Comparison of ENCODE assay signal across 8 cellular contexts in the genomic region with DNA sequence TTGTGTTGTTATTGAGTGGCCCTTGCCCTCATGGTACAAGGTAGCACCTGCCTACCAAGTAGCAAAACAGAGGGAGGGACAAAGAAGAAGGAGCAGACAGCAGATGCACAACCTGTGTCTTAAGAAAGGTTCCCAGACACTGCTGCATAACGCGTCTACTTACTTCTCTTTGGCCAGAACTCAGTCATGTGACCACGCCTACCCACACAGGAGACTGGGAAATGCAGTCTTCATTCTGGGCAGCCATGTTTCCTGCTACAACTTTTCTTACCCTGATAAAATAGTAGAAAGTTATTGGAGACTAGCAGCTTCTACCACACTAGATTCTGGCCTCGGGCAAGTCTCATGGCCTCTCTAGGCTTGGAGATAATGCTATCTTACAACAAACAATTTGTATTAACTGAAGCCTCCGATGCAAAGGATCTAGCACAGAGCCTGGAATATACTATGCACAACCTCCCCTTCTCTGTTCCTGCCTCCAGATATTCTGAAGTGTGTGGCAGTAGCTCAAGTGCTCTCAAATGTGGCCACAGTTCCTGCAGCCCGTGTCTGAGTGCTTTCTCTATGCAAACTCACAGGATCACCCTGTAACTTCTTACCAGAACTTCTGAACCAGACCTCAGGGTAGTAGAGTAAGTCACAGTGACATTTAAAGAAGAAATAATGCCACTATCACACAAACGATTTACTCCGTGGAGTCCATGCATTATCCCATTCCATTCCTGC. TPM values are rescaled to one million over a fixed set of nuclear protein-coding genes. Genes with fewer than 3 reads are reported as not detected.
DNase-seq lines count a peak whose midpoint lies in the region; ATAC-seq and TF ChIP-seq lines count a peak whose summit lies in the region.

No MANE protein-coding gene starts in this region.

- no peaks in the 10 kb centered on the region for H3K27me3 ChIP-seq in osteoblast (ENCODE audit: insufficient read depth, low read length)

- H3K9me3 ChIP-seq in osteoblast (ENCODE audit: low read depth, low read length): no peaks in the 10 kb centered on the region

- H3K36me3 ChIP-seq in osteoblast (ENCODE audit: insufficient read depth, low read length): no peaks in the 10 kb centered on the region

- H3K27ac ChIP-seq in osteoblast (ENCODE audit: low read depth, low read length): no peak overlapping the region

- peak; percentile 24 for DNase-seq in AG04449 (ENCODE audit: low read depth, low spot score)
- peak; percentile 47 to 65 for DNase-seq in NCI-H524 (lab: John Stamatoyannopoulos, UW)
- DNase-seq in activated CD4-positive, alpha-beta memory T cell treated with anti-CD3 and anti-CD28 coated beads, Interleukin-2, amount 10 ng/mL, durations not matched to agents 7 days and 5 days: peak; percentile 78
- peak; percentile 56 for DNase-seq in fibroblast of gingiva (ENCODE audit: low read depth)
- DNase-seq in osteoblast (ENCODE audit: insufficient read length, low spot score, missing footprints): no peak
- DNase-seq in SW480 (ENCODE audit: low spot score): no peak
- DNase-seq in chondrocyte (ENCODE audit: low spot score): no peak

- H3K4me3 Mint-ChIP-seq in activated CD4-positive, alpha-beta memory T cell treated with anti-CD3 and anti-CD28 coated beads, Interleukin-2, amount 10 ng/mL, durations not matched to agents 7 days and 5 days: no peak overlapping the region
- no peak overlapping the region for H3K4me3 Mint-ChIP-seq in chondrocyte (ENCODE audit: unreplicated experiment)

- no peak for TF ChIP-seq CTCF in AG04449 (IDR thresholded peaks at IDR 0.05; ENCODE audit: insufficient read depth, low read length, missing control alignments)
- no peak for TF ChIP-seq CTCF in osteoblast (IDR thresholded peaks at IDR 0.05; ENCODE audit: extremely low read depth, low read depth, low read length)
- TF ChIP-seq CTCF in chondrocyte (IDR thresholded peaks at IDR 0.05): no peak

- H3K27ac Mint-ChIP-seq in activated CD4-positive, alpha-beta memory T cell treated with anti-CD3 and anti-CD28 coated beads, Interleukin-2, amount 10 ng/mL, durations not matched to agents 7 days and 5 days: no peak overlapping the region
- no peak overlapping the region for H3K27ac Mint-ChIP-seq in chondrocyte (ENCODE audit: unreplicated experiment)

- no peaks in the 10 kb centered on the region for H3K9me3 Mint-ChIP-seq in activated CD4-positive, alpha-beta memory T cell treated with anti-CD3 and anti-CD28 coated beads, Interleukin-2, amount 10 ng/mL, durations not matched to agents 7 days and 5 days
- no peaks in the 10 kb centered on the region for H3K9me3 Mint-ChIP-seq in chondrocyte (ENCODE audit: low read depth)

- no peaks in the 10 kb centered on the region for H4K20me1 ChIP-seq in osteoblast (ENCODE audit: insufficient read depth, low read length)

- peak; percentile 29 for ATAC-seq in GM19035 (IDR thresholded peaks at IDR 0.05; ENCODE audit: unreplicated experiment)

- H3K4me3 ChIP-seq in AG04449 (ENCODE audit: low read depth, low read length): no peak overlapping the region
- H3K4me3 ChIP-seq in osteoblast (ENCODE audit: insufficient read depth, low read length): no peak overlapping the region

- peaks cover 21% of the 10 kb centered on the region for H3K4me1 ChIP-seq in osteoblast (ENCODE audit: insufficient read depth, low read length)

- no peaks in the 10 kb centered on the region for H3K79me2 ChIP-seq in osteoblast (ENCODE audit: insufficient read depth, low read length)

- H3K4me1 Mint-ChIP-seq in activated CD4-positive, alpha-beta memory T cell treated with anti-CD3 and anti-CD28 coated beads, Interleukin-2, amount 10 ng/mL, durations not matched to agents 7 days and 5 days: peaks cover 54% of the 10 kb centered on the region
- H3K4me1 Mint-ChIP-seq in chondrocyte (ENCODE audit: low read depth): peaks cover 32% of the 10 kb centered on the region

- H3K4me2 ChIP-seq in osteoblast (ENCODE audit: insufficient read depth, low read length): peak overlapping the region; percentile 63

- H3K27me3 Mint-ChIP-seq in activated CD4-positive, alpha-beta memory T cell treated with anti-CD3 and anti-CD28 coated beads, Interleukin-2, amount 10 ng/mL, durations not matched to agents 7 days and 5 days: no peaks in the 10 kb centered on the region
- H3K27me3 Mint-ChIP-seq in chondrocyte (ENCODE audit: low read depth): no peaks in the 10 kb centered on the region

- POLR2A ChIA-PET in AG04449 (lab: Yijun Ruan, JAX): no interaction called here
- POLR2A ChIA-PET in activated CD4-positive, alpha-beta memory T cell treated with anti-CD3 and anti-CD28 coated beads, Interleukin-2, amount 10 ng/mL, durations not matched to agents 7 days and 5 days (lab: Charles Lee): interaction anchor here (1.1 to 30.4 kb wide), 6 partner anchors 18 to 71 kb away, joined by 3 to 646 read pairs (median 50); partner anchors contain the start of gene BTG2

- no peaks in the 10 kb centered on the region for H3K36me3 Mint-ChIP-seq in activated CD4-positive, alpha-beta memory T cell treated with anti-CD3 and anti-CD28 coated beads, Interleukin-2, amount 10 ng/mL, durations not matched to agents 7 days and 5 days (ENCODE audit: low read depth)
- no peaks in the 10 kb centered on the region for H3K36me3 Mint-ChIP-seq in chondrocyte (ENCODE audit: low read depth)

- CTCF ChIA-PET in AG04449 (lab: Yijun Ruan, JAX): interaction anchor here (0.7 to 13.0 kb wide), 26 partner anchors 12 to 395 kb away, joined by 3 to 429 read pairs (median 10); partner anchors contain the start of genes ADORA1, BTG2, FMOD and OPTC
- CTCF ChIA-PET in activated CD4-positive, alpha-beta memory T cell treated with anti-CD3 and anti-CD28 coated beads, Interleukin-2, amount 10 ng/mL, durations not matched to agents 7 days and 5 days (lab: Charles Lee): interaction anchor here (0.5 to 7.7 kb wide), 8 partner anchors 18 to 458 kb away, joined by 4 to 512 read pairs (median 142); partner anchors contain the start of gene BTG2

- peak overlapping the region; percentile 92 for H2AFZ ChIP-seq in osteoblast (ENCODE audit: low read length)

RNA-seq across cellular contexts. Expression of gene BTG2, which starts 34.1 kb away (rescaled TPM):
- total RNA-seq in activated CD4-positive, alpha-beta memory T cell treated with anti-CD3 and anti-CD28 coated beads, Interleukin-2, amount 10 ng/mL, durations not matched to agents 7 days and 5 days: 100 to 1,000 TPM; 116 TPM
- total RNA-seq in osteoblast (14.5 and 14.7 TPM in 2 replicates), chondrocyte (33.2 to 41.3 TPM (median 39.9 TPM) in 3 replicates)

RNA-seq across cellular contexts. Expression of gene CHIT1, which starts 41.7 kb away (rescaled TPM):
- under 1 TPM; 0.15 to 0.55 TPM for total RNA-seq in activated CD4-positive, alpha-beta memory T cell treated with anti-CD3 and anti-CD28 coated beads, Interleukin-2, amount 10 ng/mL, durations not matched to agents 7 days and 5 days
- total RNA-seq in osteoblast: under 0.01 TPM in 1 of 2 replicates, not detected in the other
- total RNA-seq in chondrocyte: not detected in 3 replicates

Comparison
In these comparisons a context has a peak if more than half of its experiments do, and no peak if none do; other contexts are left out.
1. DNase-seq: peak in AG04449 (single experiment), NCI-H524 (2 of 2), activated CD4-positive, alpha-beta memory T cell treated with anti-CD3 and anti-CD28 coated beads, Interleukin-2, amount 10 ng/mL, durations not matched to agents 7 days and 5 days (single experiment) and fibroblast of gingiva (single experiment); none in osteoblast (single experiment), SW480 (single experiment) and chondrocyte (single experiment).